In the genomic region with DNA sequence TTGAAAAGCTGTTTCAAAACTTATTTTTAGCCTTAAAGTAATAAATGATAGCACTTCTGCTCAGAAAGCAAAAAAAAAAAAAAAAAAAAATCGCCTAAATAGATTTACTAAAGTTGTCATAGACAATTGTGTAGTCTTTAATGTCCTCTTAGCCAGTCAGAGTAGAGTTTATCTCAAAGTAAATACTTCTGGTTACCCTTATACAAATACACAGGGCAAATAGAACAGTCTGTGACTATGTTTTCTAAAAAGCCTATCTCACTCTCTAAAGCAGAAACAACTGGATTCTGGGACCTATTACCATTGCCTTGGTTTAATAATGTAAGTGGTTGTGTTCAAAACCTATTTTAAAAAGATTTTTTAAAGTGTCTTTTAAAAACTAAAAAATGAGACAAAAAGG, we compare ENCODE assay signal across 10 cellular contexts.
"Had no signal": no experiment of that assay in that cellular context is flagged by ENCODE, and none has a peak within 500 bp of the region (broad histone marks: within the 10 kb centered on the region; RNA-seq: fewer than 3 reads in every experiment).

No MANE protein-coding gene starts in this region.

- ATAC-seq: gastrocnemius medialis; heart left ventricle; stimulated activated effector memory CD8-positive, alpha-beta T cell treated with anti-CD3 and anti-CD28 coated beads, Interleukin-12 subunit alpha, Interleukin-12 subunit beta, amount 100 ng/mL, for 72 hours had no signal

- DNase-seq: activated CD4-positive, alpha-beta memory T cell treated with anti-CD3 and anti-CD28 coated beads, Interleukin-2, amount 10 ng/mL, durations not matched to agents 7 days and 5 days; activated CD4-positive, alpha-beta T cell treated with anti-CD3 and anti-CD28 coated beads for 4 hours; activated naive CD4-positive, alpha-beta T cell treated with anti-CD3 and anti-CD28 coated beads, Interleukin-2, amount 50 U/mL, for 16 hours; activated T-cell treated with anti-CD3 and anti-CD28 coated beads, Interleukin-2, amount 50 U/mL, for 24 hours; endodermal cell; gastrocnemius medialis; heart left ventricle; mammary epithelial cell; uterus had no signal
